ENCODE assay signal across 20 cellular contexts in the genomic region with DNA sequence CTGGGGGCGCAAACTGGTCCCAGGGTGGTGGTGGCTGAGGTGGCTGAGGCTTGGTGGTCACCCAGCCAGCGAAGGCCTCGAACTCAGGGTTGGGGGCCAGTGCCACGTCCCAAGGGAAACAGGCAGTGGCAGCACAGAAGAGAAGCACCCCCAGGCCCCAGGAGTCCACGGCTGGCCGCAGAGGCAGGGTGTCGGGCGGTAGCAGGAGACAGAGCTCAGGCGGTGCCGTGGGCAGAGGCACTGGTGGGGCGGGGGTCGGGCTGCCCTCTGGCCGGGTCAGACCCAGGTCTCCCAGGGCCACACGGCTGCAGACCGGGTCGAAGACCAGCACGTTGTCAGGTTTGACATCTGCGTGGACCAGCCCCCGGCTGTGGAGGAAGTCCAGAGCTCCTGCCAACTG. TPM values are rescaled to one million over a fixed set of nuclear protein-coding genes. Genes with fewer than 3 reads are reported as not detected.
DNase-seq lines count a peak whose midpoint lies in the region; ATAC-seq, FAIRE-seq and TF ChIP-seq lines count a peak whose summit lies in the region.
"Had no signal": no experiment of that assay in that cellular context is flagged by ENCODE, and none has a peak within 500 bp of the region (broad histone marks: within the 10 kb centered on the region; RNA-seq: fewer than 3 reads in every experiment).

No MANE protein-coding gene starts in this region.

- H3K9ac ChIP-seq in HepG2 (ENCODE audit: insufficient read depth, low read depth, low read length), result no peak overlapping the region
- H3K9ac ChIP-seq: GM23248 had no signal

- peaks cover 3% of the 10 kb centered on the region for H3K9me3 Mint-ChIP-seq in stimulated activated effector memory CD8-positive, alpha-beta T cell treated with anti-CD3 and anti-CD28 coated beads, Interleukin-12 subunit alpha, Interleukin-12 subunit beta, amount 100 ng/mL, for 72 hours
- H3K9me3 Mint-ChIP-seq in mesothelial cell of epicardium, result peaks cover 10% of the 10 kb centered on the region
- H3K9me3 Mint-ChIP-seq: CD4-positive, alpha-beta T cell had no signal

- in situ Hi-C loops in HepG2 (cut with HindIII; ENCODE audit: extremely low pct_ligation_motif_present, low pct_unique_long_range_greater_than_20kb), result no loop called here

- no CpG with 5 or more reads among the region's 19 CpGs for WGBS in HepG2 (ENCODE audit: low lambda C conversion rate)

- no peaks in the 10 kb centered on the region for H3K36me3 ChIP-seq in H7 (replicated peaks; ENCODE audit: control insufficient read depth, insufficient read depth, low read length)
- H3K36me3 ChIP-seq in HepG2 (replicated peaks in 1 of 2; ENCODE audit: control insufficient read depth in 1 of 2, insufficient read depth in 2 of 2, low read length in 2 of 2), result no peaks in the 10 kb centered on the region

- no peaks in the 10 kb centered on the region for H3K79me2 ChIP-seq in HepG2 (ENCODE audit: insufficient read depth, low read length)

- DNase-seq in AG08396 (ENCODE audit: low spot score), result peak; percentile 8
- peak; percentile 54 for DNase-seq in H7
- DNase-seq in HepG2 (ENCODE audit: low spot score), result no peak
- no peak for DNase-seq in stimulated activated effector memory CD8-positive, alpha-beta T cell treated with anti-CD3 and anti-CD28 coated beads, Interleukin-12 subunit alpha, Interleukin-12 subunit beta, amount 100 ng/mL, for 72 hours (ENCODE audit: low spot score in 2 of 2)
- no peak for DNase-seq in activated gamma-delta T cell treated with Interleukin-2 at 50 U/mL for 16 hours
- no peak for DNase-seq in mesothelial cell of epicardium (ENCODE audit: low spot score in 2 of 2, unreplicated experiment in 2 of 2)
- DNase-seq: AML-193; Caco-2; CD4-positive, alpha-beta T cell; GM23248; HCEC 1CT had no signal

- CTCF ChIA-PET in HepG2 (lab: Yijun Ruan, JAX; ENCODE audit: low intra/inter-chr PET ratio, low total read pairs), result no interaction called here

- H3K9me3 ChIP-seq in HepG2 (ENCODE audit: low read length), result no peaks in the 10 kb centered on the region
- H3K9me3 ChIP-seq: Caco-2 had no signal

- H2AFZ ChIP-seq in HepG2 (ENCODE audit: low read length), result no peak overlapping the region
- H2AFZ ChIP-seq: GM23248 had no signal

- H3K4me3 Mint-ChIP-seq in stimulated activated effector memory CD8-positive, alpha-beta T cell treated with anti-CD3 and anti-CD28 coated beads, Interleukin-12 subunit alpha, Interleukin-12 subunit beta, amount 100 ng/mL, for 72 hours, result no peak overlapping the region
- H3K4me3 Mint-ChIP-seq in mesothelial cell of epicardium, result no peak overlapping the region
- H3K4me3 Mint-ChIP-seq: CD4-positive, alpha-beta T cell had no signal

- no TSS peak for BruUV-seq in HepG2 (replicated peaks; lab: Mats Ljungman, UMichigan)

- intact Hi-C loops in HepG2 (cut with micrococcal nuclease; ENCODE audit: unreplicated experiment), result no loop called here

- no peak overlapping the region for H3K4me2 ChIP-seq in HepG2 (ENCODE audit: low read depth, low read length)

- H3K4me1 Mint-ChIP-seq in stimulated activated effector memory CD8-positive, alpha-beta T cell treated with anti-CD3 and anti-CD28 coated beads, Interleukin-12 subunit alpha, Interleukin-12 subunit beta, amount 100 ng/mL, for 72 hours, result no peaks in the 10 kb centered on the region
- H3K4me1 Mint-ChIP-seq in mesothelial cell of epicardium, result peaks cover 5% of the 10 kb centered on the region

- TF ChIP-seq CTCF in HepG2 (CRISPR knock-in tag; IDR thresholded peaks at IDR 0.05) (no peak), mesothelial cell of epicardium (IDR thresholded peaks at IDR 0.05; ENCODE audit: unreplicated experiment) (no peak)

- H3K36me3 Mint-ChIP-seq in stimulated activated effector memory CD8-positive, alpha-beta T cell treated with anti-CD3 and anti-CD28 coated beads, Interleukin-12 subunit alpha, Interleukin-12 subunit beta, amount 100 ng/mL, for 72 hours, result no peaks in the 10 kb centered on the region
- no peaks in the 10 kb centered on the region for H3K36me3 Mint-ChIP-seq in mesothelial cell of epicardium

- TF ChIP-seq POLR2A in HepG2 (IDR thresholded peaks at IDR 0.05; ENCODE audit: insufficient read depth in 1 of 2, low read depth in 2 of 2, low read length in 2 of 2), result no peak

- peaks cover 12% of the 10 kb centered on the region for H3K27me3 Mint-ChIP-seq in mesothelial cell of epicardium (ENCODE audit: low read depth)

- no peaks in the 10 kb centered on the region for H4K20me1 ChIP-seq in HepG2 (ENCODE audit: insufficient read depth, low read length)

- no peak overlapping the region for H3K27ac Mint-ChIP-seq in stimulated activated effector memory CD8-positive, alpha-beta T cell treated with anti-CD3 and anti-CD28 coated beads, Interleukin-12 subunit alpha, Interleukin-12 subunit beta, amount 100 ng/mL, for 72 hours
- H3K27ac Mint-ChIP-seq in mesothelial cell of epicardium, result no peak overlapping the region
- H3K27ac Mint-ChIP-seq: CD4-positive, alpha-beta T cell had no signal

- H3K27ac ChIP-seq in HepG2 (ENCODE audit: extremely low read length, insufficient read depth, low read length), result no peak overlapping the region
- H3K27ac ChIP-seq: C4-2B, GM23248 had no signal

- no peak for FAIRE-seq in HepG2 (lab: Jason Lieb, UNC)
- FAIRE-seq: D721Med, G401.6, GM12891, GM18507 had no signal

- ATAC-seq in HepG2 (no peak), HG03378 (IDR thresholded peaks at IDR 0.05; ENCODE audit: unreplicated experiment) (no peak)
- ATAC-seq in stimulated activated effector memory CD8-positive, alpha-beta T cell treated with anti-CD3 and anti-CD28 coated beads, Interleukin-12 subunit alpha, Interleukin-12 subunit beta, amount 100 ng/mL, for 72 hours, result peak; percentile 12

- POLR2A ChIA-PET in HepG2 (lab: Yijun Ruan, JAX), result interaction anchor here (1.1 kb wide), 1 partner anchor 9 kb away, joined by 3 read pairs; no protein-coding TSS in a partner anchor

- TF ChIP-seq RAD21 in HepG2 (CRISPR knock-in tag; IDR thresholded peaks at IDR 0.05), result no peak

- H3K4me1 ChIP-seq in HepG2 (ENCODE audit: insufficient read depth, low read length), result peaks cover 40% of the 10 kb centered on the region

- H3K4me3 ChIP-seq in H7 (ENCODE audit: insufficient read depth, low read depth, low read length) (no peak overlapping the region), HepG2 (replicated peaks in 1 of 3; ENCODE audit: insufficient read depth in 1 of 3, low read depth in 2 of 3, low read length in 3 of 3) (no peak overlapping the region)
- H3K4me3 ChIP-seq: GM23248 had no signal

- no peaks in the 10 kb centered on the region for H3K27me3 ChIP-seq in H7 (ENCODE audit: control insufficient read depth, insufficient read depth, low read length)
- H3K27me3 ChIP-seq in HepG2 (ENCODE audit: control insufficient read depth in 1 of 2, insufficient read depth in 2 of 2, low read length in 2 of 2), result no peaks in the 10 kb centered on the region; a peak in 2 of 5 replicates

- TF ChIP-seq EP300 in HepG2 (IDR thresholded peaks at IDR 0.05; ENCODE audit: low read depth in 2 of 2, low read length in 2 of 2), result no peak
- no peak for TF ChIP-seq EP300 in HepG2 (CRISPR knock-in tag; IDR thresholded peaks at IDR 0.05; ENCODE audit: borderline replicate concordance)

RNA-seq across cellular contexts. Expression of gene SBK2, which starts 4.2 kb away (rescaled TPM):
- 4.0 and 4.6 TPM in 2 replicates for total RNA-seq in H7 (2014; rRNA removed; shearing (Covaris generic))
- total RNA-seq in HepG2 (2016; rRNA removed; fragmentation: Illumina TruSeq; extraction: Trizol) (0.24 and 0.45 TPM in 2 replicates), mesothelial cell of epicardium (0.33 to 0.97 TPM (median 0.56 TPM) in 3 replicates)
- total RNA-seq in HepG2 (2016; cell fraction: cytosol; rRNA removed; fragmentation: Illumina TruSeq; extraction: Trizol; ENCODE audit: low read depth), result not detected in 2 replicates
- not detected in 2 replicates for total RNA-seq in HepG2 (2016; cell fraction: insoluble cytoplasmic fraction; rRNA removed; fragmentation: Illumina TruSeq; extraction: Trizol)
- total RNA-seq in HepG2 (2016; cell fraction: membrane; rRNA removed; fragmentation: Illumina TruSeq; extraction: Trizol), result 0.22 and 0.28 TPM in 2 replicates
- not detected in 2 replicates for total RNA-seq in HepG2 (2016; cell fraction: nucleus; rRNA removed; fragmentation: Illumina TruSeq; extraction: Trizol)
- polyA plus RNA-seq in HepG2 (2011; rRNA removed), result 0.14 TPM in 1 of 2 replicates, not detected in the other
- 0.13 and 0.16 TPM in 2 replicates for polyA plus RNA-seq in HepG2 (2011; cell fraction: cytosol; rRNA removed)
- polyA plus RNA-seq in HepG2 (2011; cell fraction: nucleus; rRNA removed), result 1.0 and 1.3 TPM in 2 replicates
- 0.25 and 0.45 TPM in 2 replicates for polyA plus RNA-seq in HepG2 (2012)
- polyA plus RNA-seq in HepG2 (2016; cell fraction: cytosol; fragmentation: Illumina TruSeq; extraction: Trizol; ENCODE audit: low read depth), result not detected in 2 replicates
- 0.22 and 0.32 TPM in 2 replicates for polyA plus RNA-seq in HepG2 (2016; cell fraction: insoluble cytoplasmic fraction; fragmentation: Illumina TruSeq; extraction: Trizol; ENCODE audit: low read depth)
- not detected in 2 replicates for polyA plus RNA-seq in HepG2 (2016; cell fraction: membrane; fragmentation: Illumina TruSeq; extraction: Trizol; ENCODE audit: low read depth)
- not detected in 2 replicates for polyA plus RNA-seq in HepG2 (2016; cell fraction: nucleus; fragmentation: Illumina TruSeq; extraction: Trizol; ENCODE audit: insufficient read depth, low read depth)
- 0.54 TPM in 1 of 2 replicates, not detected in the other for polyA minus RNA-seq in HepG2 (2011; rRNA and poly(A)+ RNA removed; ENCODE audit: low replicate concordance)
- polyA minus RNA-seq in HepG2 (2011; cell fraction: cytosol; rRNA and poly(A)+ RNA removed), result 0.59 and 0.79 TPM in 2 replicates
- polyA minus RNA-seq in HepG2 (2011; cell fraction: nucleus; rRNA and poly(A)+ RNA removed), result not detected in 2 replicates
- total RNA-seq: A172; Caco-2; CD4-positive, alpha-beta T cell; GM23248; H4 had no signal
- polyA plus RNA-seq: BJ, GM23248 had no signal

RNA-seq across cellular contexts. Expression of gene SBK3, which starts 4.3 kb away (rescaled TPM):
- total RNA-seq in H7 (2014; rRNA removed; shearing (Covaris generic)), result 0.17 and 2.4 TPM in 2 replicates
- 0.46 and 0.66 TPM in 2 replicates for total RNA-seq in HepG2 (2016; rRNA removed; fragmentation: Illumina TruSeq; extraction: Trizol)
- total RNA-seq in HepG2 (2016; cell fraction: cytosol; rRNA removed; fragmentation: Illumina TruSeq; extraction: Trizol; ENCODE audit: low read depth), result not detected in 2 replicates
- total RNA-seq in HepG2 (2016; cell fraction: insoluble cytoplasmic fraction; rRNA removed; fragmentation: Illumina TruSeq; extraction: Trizol), result 0.24 and 0.35 TPM in 2 replicates
- 0.19 and 0.24 TPM in 2 replicates for total RNA-seq in HepG2 (2016; cell fraction: membrane; rRNA removed; fragmentation: Illumina TruSeq; extraction: Trizol)
- 0.38 and 0.62 TPM in 2 replicates for total RNA-seq in HepG2 (2016; cell fraction: nucleus; rRNA removed; fragmentation: Illumina TruSeq; extraction: Trizol)
- polyA plus RNA-seq in HepG2 (2011; rRNA removed), result 0.77 and 1.5 TPM in 2 replicates
- polyA plus RNA-seq in HepG2 (2011; cell fraction: cytosol; rRNA removed), result 1.0 and 1.4 TPM in 2 replicates
- 2.0 and 3.1 TPM in 2 replicates for polyA plus RNA-seq in HepG2 (2011; cell fraction: nucleus; rRNA removed)
- 0.91 and 2.0 TPM in 2 replicates for polyA plus RNA-seq in HepG2 (2012)
- not detected in 2 replicates for polyA plus RNA-seq in HepG2 (2016; cell fraction: cytosol; fragmentation: Illumina TruSeq; extraction: Trizol; ENCODE audit: low read depth)
- 0.19 TPM in 1 of 2 replicates, not detected in the other for polyA plus RNA-seq in HepG2 (2016; cell fraction: insoluble cytoplasmic fraction; fragmentation: Illumina TruSeq; extraction: Trizol; ENCODE audit: low read depth)
- 0.13 TPM in 1 of 2 replicates, not detected in the other for polyA plus RNA-seq in HepG2 (2016; cell fraction: membrane; fragmentation: Illumina TruSeq; extraction: Trizol; ENCODE audit: low read depth)
- polyA plus RNA-seq in HepG2 (2016; cell fraction: nucleus; fragmentation: Illumina TruSeq; extraction: Trizol; ENCODE audit: insufficient read depth, low read depth), result 0.81 and 0.96 TPM in 2 replicates
- 1.2 TPM in 1 of 2 replicates, not detected in the other for polyA minus RNA-seq in HepG2 (2011; rRNA and poly(A)+ RNA removed; ENCODE audit: low replicate concordance)
- polyA minus RNA-seq in HepG2 (2011; cell fraction: cytosol; rRNA and poly(A)+ RNA removed), result 0.53 TPM in 1 of 2 replicates, not detected in the other
- polyA minus RNA-seq in HepG2 (2011; cell fraction: nucleus; rRNA and poly(A)+ RNA removed), result 0.37 and 0.52 TPM in 2 replicates
- total RNA-seq in mesothelial cell of epicardium, result 0.25 TPM in 1 of 3 replicates, not detected in the others
- total RNA-seq: CD4-positive, alpha-beta T cell; GM23248; H4 had no signal
- polyA plus RNA-seq: GM23248 had no signal

RNA-seq across cellular contexts. Expression of gene ZNF579, which starts 39.6 kb away (rescaled TPM):
- 17.2 and 20.5 TPM in 2 replicates for total RNA-seq in H7 (2014; rRNA removed; shearing (Covaris generic))
- total RNA-seq in HepG2 (2016; rRNA removed; fragmentation: Illumina TruSeq; extraction: Trizol) (1.7 and 2.9 TPM in 2 replicates), mesothelial cell of epicardium (35.0 to 35.2 TPM (median 35.1 TPM) in 3 replicates)
- 1.3 and 1.6 TPM in 2 replicates for total RNA-seq in HepG2 (2016; cell fraction: cytosol; rRNA removed; fragmentation: Illumina TruSeq; extraction: Trizol; ENCODE audit: low read depth)
- 1.8 and 2.9 TPM in 2 replicates for total RNA-seq in HepG2 (2016; cell fraction: insoluble cytoplasmic fraction; rRNA removed; fragmentation: Illumina TruSeq; extraction: Trizol)
- 2.9 and 3.5 TPM in 2 replicates for total RNA-seq in HepG2 (2016; cell fraction: membrane; rRNA removed; fragmentation: Illumina TruSeq; extraction: Trizol)
- 1.2 and 1.9 TPM in 2 replicates for total RNA-seq in HepG2 (2016; cell fraction: nucleus; rRNA removed; fragmentation: Illumina TruSeq; extraction: Trizol)
- polyA plus RNA-seq in HepG2 (2011; rRNA removed), result 2.1 and 2.2 TPM in 2 replicates
- polyA plus RNA-seq in HepG2 (2011; cell fraction: cytosol; rRNA removed), result 1.3 and 2.9 TPM in 2 replicates
- polyA plus RNA-seq in HepG2 (2011; cell fraction: nucleus; rRNA removed), result 9.0 and 12.3 TPM in 2 replicates
- 3.6 and 5.7 TPM in 2 replicates for polyA plus RNA-seq in HepG2 (2012)
- polyA plus RNA-seq in HepG2 (2016; cell fraction: cytosol; fragmentation: Illumina TruSeq; extraction: Trizol; ENCODE audit: low read depth), result 1.6 and 2.1 TPM in 2 replicates
- polyA plus RNA-seq in HepG2 (2016; cell fraction: insoluble cytoplasmic fraction; fragmentation: Illumina TruSeq; extraction: Trizol; ENCODE audit: low read depth), result 2.8 and 3.3 TPM in 2 replicates
- 2.7 TPM in 2 replicates for polyA plus RNA-seq in HepG2 (2016; cell fraction: membrane; fragmentation: Illumina TruSeq; extraction: Trizol; ENCODE audit: low read depth)
- polyA plus RNA-seq in HepG2 (2016; cell fraction: nucleus; fragmentation: Illumina TruSeq; extraction: Trizol; ENCODE audit: insufficient read depth, low read depth), result 8.4 and 9.1 TPM in 2 replicates
- 5.6 and 7.6 TPM in 2 replicates for polyA minus RNA-seq in HepG2 (2011; rRNA and poly(A)+ RNA removed; ENCODE audit: low replicate concordance)
- polyA minus RNA-seq in HepG2 (2011; cell fraction: cytosol; rRNA and poly(A)+ RNA removed), result 3.6 and 4.7 TPM in 2 replicates
- polyA minus RNA-seq in HepG2 (2011; cell fraction: nucleus; rRNA and poly(A)+ RNA removed), result 3.0 and 3.3 TPM in 2 replicates

RNA-seq across cellular contexts. Expression of gene SSC5D, which starts 52.9 kb away (rescaled TPM):
- 0.48 and 0.87 TPM in 2 replicates for total RNA-seq in H7 (2014; rRNA removed; shearing (Covaris generic))
- total RNA-seq in HepG2 (2016; rRNA removed; fragmentation: Illumina TruSeq; extraction: Trizol), result not detected in 2 replicates
- not detected in 2 replicates for total RNA-seq in HepG2 (2016; cell fraction: cytosol; rRNA removed; fragmentation: Illumina TruSeq; extraction: Trizol; ENCODE audit: low read depth)
- total RNA-seq in HepG2 (2016; cell fraction: insoluble cytoplasmic fraction; rRNA removed; fragmentation: Illumina TruSeq; extraction: Trizol), result not detected in 2 replicates
- not detected in 2 replicates for total RNA-seq in HepG2 (2016; cell fraction: membrane; rRNA removed; fragmentation: Illumina TruSeq; extraction: Trizol)
- not detected in 2 replicates for total RNA-seq in HepG2 (2016; cell fraction: nucleus; rRNA removed; fragmentation: Illumina TruSeq; extraction: Trizol)
- 0.03 TPM in 1 of 2 replicates, not detected in the other for polyA plus RNA-seq in HepG2 (2011; rRNA removed)
- polyA plus RNA-seq in HepG2 (2011; cell fraction: cytosol; rRNA removed), result not detected in 2 replicates
- polyA plus RNA-seq in HepG2 (2011; cell fraction: nucleus; rRNA removed), result 0.10 and 0.61 TPM in 2 replicates
- polyA plus RNA-seq in HepG2 (2012), result 0.03 TPM in 1 of 2 replicates, not detected in the other
- not detected in 2 replicates for polyA plus RNA-seq in HepG2 (2016; cell fraction: cytosol; fragmentation: Illumina TruSeq; extraction: Trizol; ENCODE audit: low read depth)
- polyA plus RNA-seq in HepG2 (2016; cell fraction: insoluble cytoplasmic fraction; fragmentation: Illumina TruSeq; extraction: Trizol; ENCODE audit: low read depth), result not detected in 2 replicates
- not detected in 2 replicates for polyA plus RNA-seq in HepG2 (2016; cell fraction: membrane; fragmentation: Illumina TruSeq; extraction: Trizol; ENCODE audit: low read depth)
- polyA plus RNA-seq in HepG2 (2016; cell fraction: nucleus; fragmentation: Illumina TruSeq; extraction: Trizol; ENCODE audit: insufficient read depth, low read depth), result not detected in 2 replicates
- polyA minus RNA-seq in HepG2 (2011; rRNA and poly(A)+ RNA removed; ENCODE audit: low replicate concordance), result 0.04 and 0.14 TPM in 2 replicates
- polyA minus RNA-seq in HepG2 (2011; cell fraction: cytosol; rRNA and poly(A)+ RNA removed), result not detected in 2 replicates
- 0.12 TPM in 1 of 2 replicates, not detected in the other for polyA minus RNA-seq in HepG2 (2011; cell fraction: nucleus; rRNA and poly(A)+ RNA removed)
- total RNA-seq in mesothelial cell of epicardium, result 7.0 to 8.5 TPM (median 7.8 TPM) in 3 replicates

RNA-seq across cellular contexts. Expression of gene NAT14, which starts 56.1 kb away (rescaled TPM):
- total RNA-seq in H7 (2014; rRNA removed; shearing (Covaris generic)), result 56.0 and 71.2 TPM in 2 replicates
- total RNA-seq in HepG2 (2016; rRNA removed; fragmentation: Illumina TruSeq; extraction: Trizol) (14.7 and 22.3 TPM in 2 replicates), mesothelial cell of epicardium (52.6 to 54.4 TPM (median 53.1 TPM) in 3 replicates)
- 15.7 and 17.4 TPM in 2 replicates for total RNA-seq in HepG2 (2016; cell fraction: cytosol; rRNA removed; fragmentation: Illumina TruSeq; extraction: Trizol; ENCODE audit: low read depth)
- total RNA-seq in HepG2 (2016; cell fraction: insoluble cytoplasmic fraction; rRNA removed; fragmentation: Illumina TruSeq; extraction: Trizol), result 14.8 and 26.5 TPM in 2 replicates
- 24.1 and 26.6 TPM in 2 replicates for total RNA-seq in HepG2 (2016; cell fraction: membrane; rRNA removed; fragmentation: Illumina TruSeq; extraction: Trizol)
- total RNA-seq in HepG2 (2016; cell fraction: nucleus; rRNA removed; fragmentation: Illumina TruSeq; extraction: Trizol), result 17.7 and 22.1 TPM in 2 replicates
- polyA plus RNA-seq in HepG2 (2011; rRNA removed), result 20.7 and 24.7 TPM in 2 replicates
- polyA plus RNA-seq in HepG2 (2011; cell fraction: cytosol; rRNA removed), result 17.5 and 24.6 TPM in 2 replicates
- 37.8 and 42.1 TPM in 2 replicates for polyA plus RNA-seq in HepG2 (2011; cell fraction: nucleus; rRNA removed)
- polyA plus RNA-seq in HepG2 (2012), result 19.0 and 25.8 TPM in 2 replicates
- polyA plus RNA-seq in HepG2 (2016; cell fraction: cytosol; fragmentation: Illumina TruSeq; extraction: Trizol; ENCODE audit: low read depth), result 18.4 and 22.8 TPM in 2 replicates
- 16.4 and 17.1 TPM in 2 replicates for polyA plus RNA-seq in HepG2 (2016; cell fraction: insoluble cytoplasmic fraction; fragmentation: Illumina TruSeq; extraction: Trizol; ENCODE audit: low read depth)
- 23.9 and 24.7 TPM in 2 replicates for polyA plus RNA-seq in HepG2 (2016; cell fraction: membrane; fragmentation: Illumina TruSeq; extraction: Trizol; ENCODE audit: low read depth)
- 40.3 and 41.0 TPM in 2 replicates for polyA plus RNA-seq in HepG2 (2016; cell fraction: nucleus; fragmentation: Illumina TruSeq; extraction: Trizol; ENCODE audit: insufficient read depth, low read depth)
- polyA minus RNA-seq in HepG2 (2011; rRNA and poly(A)+ RNA removed; ENCODE audit: low replicate concordance), result 4.3 and 11.1 TPM in 2 replicates
- polyA minus RNA-seq in HepG2 (2011; cell fraction: cytosol; rRNA and poly(A)+ RNA removed), result 4.5 and 6.5 TPM in 2 replicates
- 3.2 and 5.3 TPM in 2 replicates for polyA minus RNA-seq in HepG2 (2011; cell fraction: nucleus; rRNA and poly(A)+ RNA removed)

Comparison
In these comparisons a context has a peak if more than half of its experiments do, and no peak if none do; other contexts are left out.
1. DNase-seq: peak in AG08396 (single experiment) and H7 (single experiment); none in HepG2 (single experiment), stimulated activated effector memory CD8-positive, alpha-beta T cell treated with anti-CD3 and anti-CD28 coated beads, Interleukin-12 subunit alpha, Interleukin-12 subunit beta, amount 100 ng/mL, for 72 hours (0 of 2), activated gamma-delta T cell treated with Interleukin-2 at 50 U/mL for 16 hours (single experiment) and mesothelial cell of epicardium (0 of 2).